7 cellular contexts compared by ENCODE assay signal in genomic region chr2:128321421-128321775, GRCh38. TPM values are rescaled to one million over a fixed set of nuclear protein-coding genes. Genes with fewer than 3 reads are reported as not detected.
DNase-seq lines count a peak whose midpoint lies in the region; ATAC-seq and TF ChIP-seq lines count a peak whose summit lies in the region.

No MANE protein-coding gene starts in this region.

- peak overlapping the region; percentile 70 to 91 (median 78) for H3K4me3 Mint-ChIP-seq in IgD-negative memory B cell
- peak overlapping the region; percentile 48 for H3K4me3 Mint-ChIP-seq in activated CD8-positive, alpha-beta T cell treated with anti-CD3 and anti-CD28 coated beads, Interleukin-2, amount 10 ng/mL, durations not matched to agents 7 days and 5 days
- peak overlapping the region; percentile 55 for H3K4me3 Mint-ChIP-seq in stimulated activated effector memory CD8-positive, alpha-beta T cell treated with anti-CD3 and anti-CD28 coated beads, Interleukin-12 subunit alpha, Interleukin-12 subunit beta, amount 100 ng/mL, for 72 hours

- ATAC-seq in activated CD8-positive, alpha-beta T cell treated with anti-CD3 and anti-CD28 coated beads, Interleukin-2, amount 10 ng/mL, durations not matched to agents 7 days and 5 days, result no peak
- no peak for ATAC-seq in stimulated activated effector memory CD8-positive, alpha-beta T cell treated with anti-CD3 and anti-CD28 coated beads, Interleukin-12 subunit alpha, Interleukin-12 subunit beta, amount 100 ng/mL, for 72 hours

- H3K27ac Mint-ChIP-seq in IgD-negative memory B cell, result peak overlapping the region in 2 of 3 donors; percentile 50 to 90
- no peak overlapping the region for H3K27ac Mint-ChIP-seq in activated CD8-positive, alpha-beta T cell treated with anti-CD3 and anti-CD28 coated beads, Interleukin-2, amount 10 ng/mL, durations not matched to agents 7 days and 5 days
- H3K27ac Mint-ChIP-seq in stimulated activated effector memory CD8-positive, alpha-beta T cell treated with anti-CD3 and anti-CD28 coated beads, Interleukin-12 subunit alpha, Interleukin-12 subunit beta, amount 100 ng/mL, for 72 hours, result no peak overlapping the region

- H3K4me3 ChIP-seq in iPS-20b (ENCODE audit: low read length) (peak overlapping the region; percentile 41), foreskin fibroblast (ENCODE audit: low read depth in 1 of 2, low read length in 2 of 2) (no peak overlapping the region)

- no peaks in the 10 kb centered on the region for H3K36me3 Mint-ChIP-seq in IgD-negative memory B cell
- no peaks in the 10 kb centered on the region for H3K36me3 Mint-ChIP-seq in activated CD8-positive, alpha-beta T cell treated with anti-CD3 and anti-CD28 coated beads, Interleukin-2, amount 10 ng/mL, durations not matched to agents 7 days and 5 days (ENCODE audit: low read depth)
- H3K36me3 Mint-ChIP-seq in stimulated activated effector memory CD8-positive, alpha-beta T cell treated with anti-CD3 and anti-CD28 coated beads, Interleukin-12 subunit alpha, Interleukin-12 subunit beta, amount 100 ng/mL, for 72 hours, result no peaks in the 10 kb centered on the region

- DNase-seq in activated CD8-positive, alpha-beta T cell treated with anti-CD3 and anti-CD28 coated beads, Interleukin-2, amount 10 ng/mL, durations not matched to agents 7 days and 5 days, result no peak
- peak in 1 of 2 donors; percentile 55 for DNase-seq in stimulated activated effector memory CD8-positive, alpha-beta T cell treated with anti-CD3 and anti-CD28 coated beads, Interleukin-12 subunit alpha, Interleukin-12 subunit beta, amount 100 ng/mL, for 72 hours (ENCODE audit: low spot score in 2 of 2)
- DNase-seq in T-helper 9 cell (no peak), UCSD-AML1 (lab: John Stamatoyannopoulos, UW; ENCODE audit: unreplicated experiment) (no peak), foreskin fibroblast (no peak)

- H3K36me3 ChIP-seq in iPS-20b (ENCODE audit: insufficient read depth, low read depth, low read length), result no peaks in the 10 kb centered on the region

- CTCF ChIA-PET in activated CD8-positive, alpha-beta T cell treated with anti-CD3 and anti-CD28 coated beads, Interleukin-2, amount 10 ng/mL, durations not matched to agents 7 days and 5 days (lab: Charles Lee), result interaction anchor here (1.1 to 1.2 kb wide), 3 partner anchors 14 to 1529 kb away, joined by 3 read pairs; no protein-coding TSS in a partner anchor

- H3K9me3 ChIP-seq in iPS-20b (ENCODE audit: insufficient read depth, low read depth, low read length), result no peaks in the 10 kb centered on the region

- no peaks in the 10 kb centered on the region for H3K9me3 Mint-ChIP-seq in IgD-negative memory B cell
- no peaks in the 10 kb centered on the region for H3K9me3 Mint-ChIP-seq in activated CD8-positive, alpha-beta T cell treated with anti-CD3 and anti-CD28 coated beads, Interleukin-2, amount 10 ng/mL, durations not matched to agents 7 days and 5 days (ENCODE audit: insufficient read depth)
- no peaks in the 10 kb centered on the region for H3K9me3 Mint-ChIP-seq in stimulated activated effector memory CD8-positive, alpha-beta T cell treated with anti-CD3 and anti-CD28 coated beads, Interleukin-12 subunit alpha, Interleukin-12 subunit beta, amount 100 ng/mL, for 72 hours

- H3K9ac ChIP-seq in iPS-20b (ENCODE audit: low read depth, low read length), result no peak overlapping the region

- no peak for TF ChIP-seq CTCF in foreskin fibroblast (IDR thresholded peaks at IDR 0.05; ENCODE audit: low read depth, low read length)

- H3K27me3 Mint-ChIP-seq in IgD-negative memory B cell, result no peaks in the 10 kb centered on the region
- peaks cover 17% of the 10 kb centered on the region for H3K27me3 Mint-ChIP-seq in activated CD8-positive, alpha-beta T cell treated with anti-CD3 and anti-CD28 coated beads, Interleukin-2, amount 10 ng/mL, durations not matched to agents 7 days and 5 days (ENCODE audit: low read depth)

- H3K4me1 Mint-ChIP-seq in IgD-negative memory B cell, result peaks cover 8 to 14% (median 13%) of the 10 kb centered on the region in 3 donors
- H3K4me1 Mint-ChIP-seq in activated CD8-positive, alpha-beta T cell treated with anti-CD3 and anti-CD28 coated beads, Interleukin-2, amount 10 ng/mL, durations not matched to agents 7 days and 5 days (ENCODE audit: low read depth), result peaks cover 18% of the 10 kb centered on the region
- H3K4me1 Mint-ChIP-seq in stimulated activated effector memory CD8-positive, alpha-beta T cell treated with anti-CD3 and anti-CD28 coated beads, Interleukin-12 subunit alpha, Interleukin-12 subunit beta, amount 100 ng/mL, for 72 hours, result peaks cover 30% of the 10 kb centered on the region

- peaks cover 10% of the 10 kb centered on the region; the same call in 1 of the 2 replicates for H3K4me1 ChIP-seq in iPS-20b (ENCODE audit: insufficient read depth, low read length)

- H3K27ac ChIP-seq in iPS-20b (ENCODE audit: low read length), result no peak overlapping the region

- H3K27me3 ChIP-seq in iPS-20b (ENCODE audit: insufficient read depth, low read length), result peaks cover 27% of the 10 kb centered on the region

- POLR2A ChIA-PET in activated CD8-positive, alpha-beta T cell treated with anti-CD3 and anti-CD28 coated beads, Interleukin-2, amount 10 ng/mL, durations not matched to agents 7 days and 5 days (lab: Charles Lee), result no interaction called here

RNA-seq across cellular contexts. Expression of gene HS6ST1, which starts 2.7 kb away (rescaled TPM):
- 4.3 TPM for polyA plus RNA-seq in IgD-negative memory B cell
- total RNA-seq in activated CD8-positive, alpha-beta T cell treated with anti-CD3 and anti-CD28 coated beads, Interleukin-2, amount 10 ng/mL, durations not matched to agents 7 days and 5 days, result 1 to 10 TPM; 7.1 to 8.1 TPM

Comparison
In these comparisons a context has a peak if more than half of its experiments do, and no peak if none do; other contexts are left out.
1. H3K27ac Mint-ChIP-seq: peak in IgD-negative memory B cell (2 of 3); none in activated CD8-positive, alpha-beta T cell treated with anti-CD3 and anti-CD28 coated beads, Interleukin-2, amount 10 ng/mL, durations not matched to agents 7 days and 5 days (single experiment) and stimulated activated effector memory CD8-positive, alpha-beta T cell treated with anti-CD3 and anti-CD28 coated beads, Interleukin-12 subunit alpha, Interleukin-12 subunit beta, amount 100 ng/mL, for 72 hours (single experiment).
2. Peak in every context shown above with its lines, with median percentiles within 50 percentile points of each other: H3K4me3 Mint-ChIP-seq.